15 cellular contexts compared by ENCODE assay signal in the genomic region with DNA sequence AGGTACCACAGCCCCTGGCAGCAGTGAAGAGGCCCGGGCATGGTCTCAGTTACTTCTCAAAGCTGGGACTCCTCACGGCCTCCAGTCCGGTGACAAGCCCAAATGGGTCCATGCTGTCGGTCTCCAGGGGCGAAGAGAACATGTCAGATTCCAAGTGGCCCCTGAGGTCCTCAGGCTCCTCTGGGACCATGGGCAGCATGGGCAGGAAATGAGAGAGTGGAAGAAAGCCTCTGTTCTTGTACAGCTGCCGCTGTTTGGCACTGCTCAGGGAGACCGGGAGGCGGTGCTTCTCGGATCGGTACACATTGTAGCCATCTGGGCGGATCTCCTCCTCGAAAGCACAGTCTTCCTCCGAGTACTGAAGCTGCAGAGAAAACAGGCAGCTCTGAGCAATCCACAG. TPM values are rescaled to one million over a fixed set of nuclear protein-coding genes. Genes with fewer than 3 reads are reported as not detected.
A peak's percentile ranks its signal among the peaks of the same experiment; 100 is the strongest.
DNase-seq lines count a peak whose midpoint lies in the region; ATAC-seq and TF ChIP-seq lines count a peak whose summit lies in the region.
"Had no signal": no experiment of that assay in that cellular context is flagged by ENCODE, and none has a peak within 500 bp of the region (broad histone marks: within the 10 kb centered on the region; RNA-seq: fewer than 3 reads in every experiment).

No MANE protein-coding gene starts in this region.

- no peak overlapping the region for H3K4me3 ChIP-seq in neuronal stem cell (ENCODE audit: low read length in 2 of 2)

- peak overlapping the region; percentile 47 for H2AFZ ChIP-seq in neuronal stem cell (ENCODE audit: low read length)

- no peak overlapping the region for H2BK15ac ChIP-seq in neuronal stem cell (ENCODE audit: low read length)

- H4K91ac ChIP-seq in neuronal stem cell (ENCODE audit: low read depth, low read length, poor library complexity), result no peak overlapping the region

- WGBS in neuronal stem cell (ENCODE audit: extremely low coverage in 2 of 2, insufficient read length in 2 of 2, insufficient replicate concordance in 1 of 2), 2 donors, result no CpG with 5 or more reads among the region's 13 CpGs

- no peak overlapping the region for H3K4ac ChIP-seq in neuronal stem cell (ENCODE audit: low read length)

- H3K9me3 ChIP-seq in neuronal stem cell (replicated peaks in 1 of 2; ENCODE audit: control insufficient read depth in 2 of 2, insufficient read depth in 1 of 2, low read depth in 1 of 2, low read length in 2 of 2), result no peaks in the 10 kb centered on the region

- H3K23ac ChIP-seq in neuronal stem cell (ENCODE audit: low read depth, low read length, poor library complexity), result no peak overlapping the region

- ATAC-seq in GM21360 (IDR thresholded peaks at IDR 0.05; ENCODE audit: unreplicated experiment) (no peak), HG03378 (IDR thresholded peaks at IDR 0.05; ENCODE audit: unreplicated experiment) (no peak)
- ATAC-seq in activated CD4-positive, CD25-positive, alpha-beta regulatory T cell treated with anti-CD3 and anti-CD28 coated beads, Interleukin-2, amount 50 U/mL, for 24 hours, result no peak
- ATAC-seq: activated T-cell treated with anti-CD3 and anti-CD28 coated beads, Interleukin-2, amount 50 U/mL, for 4 hours; Panc1 had no signal

- peak; percentile 45 for DNase-seq in DMS 273 treated with DMSO at 0.1 percent for 48 hours (lab: John Stamatoyannopoulos, UW)
- DNase-seq in NCI-H1092 (lab: John Stamatoyannopoulos, UW), result peak; percentile 50
- DNase-seq in neuronal stem cell (ENCODE audit: low spot score), result no peak
- no peak for DNase-seq in activated CD4-positive, alpha-beta T cell treated with anti-CD3 and anti-CD28 coated beads for 48 hours
- DNase-seq: activated CD4-positive, alpha-beta T cell treated with anti-CD3 and anti-CD28 coated beads, Interleukin-2, amount 50 U/mL, for 1 hour; activated T-cell treated with anti-CD3 and anti-CD28 coated beads, Interleukin-2, amount 50 U/mL, for 4 hours; CD4-positive, alpha-beta memory T cell; stimulated activated CD4-positive, alpha-beta T cell treated with anti-CD3 and anti-CD28 coated beads, Interleukin-2, amount 100 ng/mL, for 48 hours; T-helper 1 cell had no signal

- H3K27me3 ChIP-seq in neuronal stem cell (ENCODE audit: control insufficient read depth in 3 of 3, insufficient read depth in 3 of 3, low read depth in 1 of 3, low read length in 3 of 3), result peaks cover 12 to 47% (median 31%) of the 10 kb centered on the region in 3 experiments

- H4K8ac ChIP-seq in neuronal stem cell (ENCODE audit: low read depth, low read length), result no peak overlapping the region

- H3K36me3 ChIP-seq in neuronal stem cell (replicated peaks in 1 of 2; ENCODE audit: control insufficient read depth in 2 of 2, insufficient read depth in 2 of 2, low read length in 2 of 2), result no peaks in the 10 kb centered on the region

- no peak overlapping the region for H2AK5ac ChIP-seq in neuronal stem cell (ENCODE audit: low read depth, low read length)

- H2BK5ac ChIP-seq in neuronal stem cell (ENCODE audit: low read length), result no peak overlapping the region

- no peak overlapping the region for H2BK12ac ChIP-seq in neuronal stem cell (ENCODE audit: low read length)

- no peak overlapping the region for H3K18ac ChIP-seq in neuronal stem cell (ENCODE audit: low read length)

- no peak overlapping the region for H3K9ac ChIP-seq in neuronal stem cell (ENCODE audit: low read depth, low read length, poor library complexity)

- no peaks in the 10 kb centered on the region for H3K79me1 ChIP-seq in neuronal stem cell (ENCODE audit: low read depth, low read length)

- peak overlapping the region; percentile 37 for H3K27ac ChIP-seq in VCaP
- no peak overlapping the region for H3K27ac ChIP-seq in neuronal stem cell (replicated peaks; ENCODE audit: low read length)

- TF ChIP-seq CTCF in VCaP (conservative IDR thresholded peaks at IDR 0.05), result no peak

- no peak overlapping the region for H3K14ac ChIP-seq in neuronal stem cell (ENCODE audit: low read length)

- H3K4me2 ChIP-seq in neuronal stem cell (ENCODE audit: insufficient read depth, low read length, poor library complexity, severe bottlenecking), result no peak overlapping the region

- no peak overlapping the region for H2BK120ac ChIP-seq in neuronal stem cell (ENCODE audit: low read depth, low read length)

- H3K4me1 ChIP-seq in neuronal stem cell (ENCODE audit: control insufficient read depth in 2 of 2, insufficient read depth in 1 of 2, low read depth in 1 of 2, low read length in 2 of 2), result peaks cover 14 to 25% of the 10 kb centered on the region in 2 donors

RNA-seq across cellular contexts. Expression of a gene that starts 4.6 kb away (rescaled TPM):
- polyA plus RNA-seq in neuronal stem cell (2013, experiment 1 of 2), result 0.20 TPM
- 0.15 TPM for polyA plus RNA-seq in neuronal stem cell (2013, experiment 2 of 2)
- polyA plus RNA-seq: CD4-positive, alpha-beta memory T cell; urinary bladder had no signal

RNA-seq across cellular contexts. Expression of a gene that starts 24.1 kb away (rescaled TPM):
- polyA plus RNA-seq in neuronal stem cell (2013, experiment 1 of 2), result 13.6 TPM
- 13.3 TPM for polyA plus RNA-seq in neuronal stem cell (2013, experiment 2 of 2)

RNA-seq across cellular contexts. Expression of a gene that starts 58.3 kb away (rescaled TPM):
- polyA plus RNA-seq in neuronal stem cell (2013, experiment 1 of 2), result 56.5 TPM
- 57.8 TPM for polyA plus RNA-seq in neuronal stem cell (2013, experiment 2 of 2)

Comparison
In these comparisons a context has a peak if more than half of its experiments do, and no peak if none do; other contexts are left out.
1. DNase-seq: peak in DMS 273 treated with DMSO at 0.1 percent for 48 hours (single experiment) and NCI-H1092 (single experiment); none in neuronal stem cell (single experiment) and activated CD4-positive, alpha-beta T cell treated with anti-CD3 and anti-CD28 coated beads for 48 hours (single experiment).